In genomic region chr9:4079346-4079745, GRCh38 we compare ENCODE assay signal across 2 cellular contexts.
TF ChIP-seq lines count a peak whose summit lies in the region.

No MANE protein-coding gene starts in this region.

TF ChIP-seq in liver, 16 proteins besides CTCF, POLR2A, EP300 and RAD21:
- peak; percentile 45 to 53 for TF ChIP-seq HNF4A (conservative IDR thresholded peaks at IDR 0.05)
- peak; percentile 14 for TF ChIP-seq HNF4G (IDR thresholded peaks at IDR 0.05)
- no peak for TF ChIP-seq JUND (IDR thresholded peaks at IDR 0.05)

TF ChIP-seq in HepG2, 621 proteins besides CTCF, POLR2A, EP300 and RAD21:
- TF ChIP-seq, protein P1, sequence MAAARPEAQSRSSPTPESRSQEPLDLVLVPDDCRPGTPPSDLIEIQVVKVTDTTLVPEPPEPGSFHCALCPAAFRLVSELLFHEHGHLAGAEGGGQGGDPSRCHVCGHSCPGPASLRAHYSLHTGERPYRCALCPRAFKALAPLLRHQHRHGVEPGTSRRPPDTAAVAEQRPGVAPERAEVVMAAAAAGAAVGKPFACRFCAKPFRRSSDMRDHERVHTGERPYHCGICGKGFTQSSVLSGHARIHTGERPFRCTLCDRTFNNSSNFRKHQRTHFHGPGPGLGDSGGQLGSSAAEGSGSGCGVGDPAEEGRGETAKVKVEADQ (CRISPR knock-in tag; IDR thresholded peaks at IDR 0.05; ENCODE audit: borderline replicate concordance): no peak
- TF ChIP-seq, protein P2, sequence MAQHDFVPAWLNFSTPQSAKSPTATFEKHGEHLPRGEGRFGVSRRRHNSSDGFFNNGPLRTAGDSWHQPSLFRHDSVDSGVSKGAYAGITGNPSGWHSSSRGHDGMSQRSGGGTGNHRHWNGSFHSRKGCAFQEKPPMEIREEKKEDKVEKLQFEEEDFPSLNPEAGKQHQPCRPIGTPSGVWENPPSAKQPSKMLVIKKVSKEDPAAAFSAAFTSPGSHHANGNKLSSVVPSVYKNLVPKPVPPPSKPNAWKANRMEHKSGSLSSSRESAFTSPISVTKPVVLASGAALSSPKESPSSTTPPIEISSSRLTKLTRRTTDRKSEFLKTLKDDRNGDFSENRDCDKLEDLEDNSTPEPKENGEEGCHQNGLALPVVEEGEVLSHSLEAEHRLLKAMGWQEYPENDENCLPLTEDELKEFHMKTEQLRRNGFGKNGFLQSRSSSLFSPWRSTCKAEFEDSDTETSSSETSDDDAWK (CRISPR knock-in tag; IDR thresholded peaks at IDR 0.05): no peak
- TF ChIP-seq ZNF101 (CRISPR knock-in tag; IDR thresholded peaks at IDR 0.05; ENCODE audit: borderline replicate concordance, low read depth): no peak
- TF ChIP-seq ZNF891 (CRISPR knock-in tag; IDR thresholded peaks at IDR 0.05): no peak
- TF ChIP-seq KDM3A (CRISPR knock-in tag; IDR thresholded peaks at IDR 0.05; ENCODE audit: low read depth): no peak
- no peak for TF ChIP-seq ZNF12 (CRISPR knock-in tag; IDR thresholded peaks at IDR 0.05)
- no peak for TF ChIP-seq ZNF329 (CRISPR knock-in tag; IDR thresholded peaks at IDR 0.05; ENCODE audit: low read depth)
- TF ChIP-seq ZFAT (CRISPR knock-in tag; conservative IDR thresholded peaks at IDR 0.05): no peak
